ENCODE assay signal across 22 cellular contexts in the genomic region with DNA sequence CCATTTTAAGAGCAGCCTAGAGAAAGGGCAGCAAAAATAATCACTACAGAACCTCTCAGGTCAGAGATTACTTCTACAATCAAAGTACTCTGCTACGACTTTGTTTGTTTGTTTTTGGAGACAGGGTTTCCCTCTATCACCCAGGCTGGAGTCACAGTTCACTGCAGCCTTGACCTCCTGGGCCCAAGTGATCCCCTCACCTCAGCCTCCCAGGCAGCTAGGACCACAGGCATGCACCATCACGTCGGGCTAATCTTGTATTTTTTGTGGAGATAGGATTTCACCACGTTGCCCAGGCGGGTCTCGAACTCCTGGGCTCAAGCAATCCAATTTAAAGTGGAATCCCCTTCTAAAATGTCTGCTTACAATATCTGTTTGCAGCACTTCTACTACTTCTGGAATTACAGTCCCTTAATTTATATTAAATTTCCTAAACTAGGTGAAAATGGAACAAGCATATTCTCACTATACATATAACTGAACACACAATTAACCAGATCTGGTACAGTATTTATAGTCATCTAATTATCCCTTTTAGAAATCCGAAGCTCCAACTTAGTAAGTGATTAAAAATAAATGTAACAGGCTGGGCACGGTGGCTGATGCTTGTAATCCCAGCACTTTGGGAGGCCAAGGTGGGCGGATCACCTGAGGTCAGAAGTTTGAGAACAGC. TPM values are rescaled to one million over a fixed set of nuclear protein-coding genes. Genes with fewer than 3 reads are reported as not detected.
DNase-seq lines count a peak whose midpoint lies in the region; ATAC-seq, FAIRE-seq and TF ChIP-seq lines count a peak whose summit lies in the region.
"Had no signal": no experiment of that assay in that cellular context is flagged by ENCODE, and none has a peak within 500 bp of the region (broad histone marks: within the 10 kb centered on the region; RNA-seq: fewer than 3 reads in every experiment).

No MANE protein-coding gene starts in this region.

- H3K36me3 ChIP-seq in left ventricle myocardium inferior (no peaks in the 10 kb centered on the region), astrocyte (ENCODE audit: insufficient read depth, low read length) (peaks cover 8% of the 10 kb centered on the region), mesenchymal stem cell (ENCODE audit: control insufficient read depth in 1 of 2, insufficient read depth in 2 of 2, low read depth in 1 of 2, low read length in 2 of 2) (peaks cover 0 to 27% of the 10 kb centered on the region in 2 experiments), upper lobe of right lung (no peaks in the 10 kb centered on the region)
- H3K36me3 ChIP-seq: lower lobe of right lung, ovary, upper lobe of left lung had no signal

- no peak for DNase-seq in left ventricle myocardium inferior
- no peak for DNase-seq in Right ventricle myocardium inferior (ENCODE audit: missing footprints)
- DNase-seq in astrocyte (ENCODE audit: low read depth): no peak
- DNase-seq in mesenchymal stem cell: no peak
- no peak for DNase-seq in upper lobe of right lung
- DNase-seq in SIG-M5 treated with dmso at 0.1 percent for 504 hours (lab: John Stamatoyannopoulos, UW; ENCODE audit: unreplicated experiment): no peak
- DNase-seq in effector CD8-positive, alpha-beta T cell (lab: John Stamatoyannopoulos, UW): no peak
- DNase-seq in activated naive CD4-positive, alpha-beta T cell treated with anti-CD3 and anti-CD28 coated beads, Interleukin-2, amount 10 ng/mL, durations not matched to agents 7 days and 5 days: no peak
- DNase-seq: activated CD4-positive, CD25-positive, alpha-beta regulatory T cell; activated CD8-positive, alpha-beta T cell treated with anti-CD3 and anti-CD28 coated beads for 36 hours; activated naive CD4-positive, alpha-beta T cell treated with anti-CD3 and anti-CD28 coated beads, Interleukin-2, amount 50 U/mL, for 16 hours; activated T-cell treated with anti-CD3 and anti-CD28 coated beads, Interleukin-2, amount 50 U/mL, for 24 hours; dorsolateral prefrontal cortex; Kasumi-1; lower lobe of right lung; NCI-H1105 treated with DMSO at 0.1 percent for 48 hours; NCI-H526 treated with DMSO at 0.1 percent for 48 hours; ovary; SHP77 treated with DMSO at 0.1 percent for 48 hours; stimulated activated naive CD8-positive, alpha-beta T cell treated with anti-CD3 and anti-CD28 coated beads, Interleukin-15, amount 100 ng/mL, for 72 hours; upper lobe of left lung had no signal

- no peak overlapping the region for H2BK120ac ChIP-seq in mesenchymal stem cell (ENCODE audit: low read depth, low read length)

- no peak overlapping the region for H2BK15ac ChIP-seq in mesenchymal stem cell (ENCODE audit: low read depth, poor library complexity, severe bottlenecking)

- WGBS in mesenchymal stem cell: 66% methylated on average over 8 of the region's 9 CpGs

- peak overlapping the region; percentile 58 for H3K27ac Mint-ChIP-seq in astrocyte (ENCODE audit: unreplicated experiment)
- H3K27ac Mint-ChIP-seq in activated naive CD4-positive, alpha-beta T cell treated with anti-CD3 and anti-CD28 coated beads, Interleukin-2, amount 10 ng/mL, durations not matched to agents 7 days and 5 days: no peak overlapping the region
- H3K27ac Mint-ChIP-seq: activated CD8-positive, alpha-beta T cell treated with anti-CD3 and anti-CD28 coated beads for 36 hours; activated T-cell treated with anti-CD3 and anti-CD28 coated beads, Interleukin-2, amount 50 U/mL, for 24 hours; stimulated activated naive CD8-positive, alpha-beta T cell treated with anti-CD3 and anti-CD28 coated beads, Interleukin-15, amount 100 ng/mL, for 72 hours had no signal

- H2AFZ ChIP-seq in astrocyte (ENCODE audit: low read depth, low read length) (no peak overlapping the region), mesenchymal stem cell (ENCODE audit: low read depth, low read length) (no peak overlapping the region)

- H3K9ac ChIP-seq in astrocyte (ENCODE audit: low read length) (peak overlapping the region; percentile 50), mesenchymal stem cell (ENCODE audit: low read length) (peak overlapping the region; percentile 22)

- peaks cover 93% of the 10 kb centered on the region for H3K79me2 ChIP-seq in astrocyte (ENCODE audit: insufficient read depth, low read length)

- FAIRE-seq in astrocyte (lab: Jason Lieb, UNC): no peak

- H3K14ac ChIP-seq in mesenchymal stem cell (ENCODE audit: low read length in 2 of 2): no peak overlapping the region

- peak overlapping the region; percentile 61 for H3K27ac ChIP-seq in left ventricle myocardium inferior (replicated peaks)
- no peak overlapping the region for H3K27ac ChIP-seq in astrocyte (ENCODE audit: low read depth, low read length)
- no peak overlapping the region for H3K27ac ChIP-seq in mesenchymal stem cell (ENCODE audit: low read length, poor library complexity, severe bottlenecking)
- peak overlapping the region; percentile 39 for H3K27ac ChIP-seq in upper lobe of right lung
- H3K27ac ChIP-seq: lower lobe of right lung, ovary had no signal

- no peak overlapping the region for H3K18ac ChIP-seq in mesenchymal stem cell (ENCODE audit: low read depth in 1 of 2, low read length in 2 of 2)

- no peak overlapping the region for H2BK5ac ChIP-seq in mesenchymal stem cell (ENCODE audit: low read depth, low read length, poor library complexity, severe bottlenecking)

- H3K9me3 ChIP-seq in left ventricle myocardium inferior (replicated peaks) (no peaks in the 10 kb centered on the region), astrocyte (ENCODE audit: insufficient read depth, low read depth, low read length) (no peaks in the 10 kb centered on the region), mesenchymal stem cell (ENCODE audit: control insufficient read depth, low read length) (no peaks in the 10 kb centered on the region), upper lobe of right lung (no peaks in the 10 kb centered on the region)
- H3K9me3 ChIP-seq: lower lobe of right lung, ovary, upper lobe of left lung had no signal

- intact Hi-C loops in left ventricle myocardium inferior (cut with micrococcal nuclease) (no loop called here), Right ventricle myocardium inferior (cut with DNase I) (no loop called here), upper lobe of right lung (cut with DNase I) (no loop called here)

- TF ChIP-seq CTCF in left ventricle myocardium inferior (IDR thresholded peaks at IDR 0.05; ENCODE audit: borderline replicate concordance) (no peak), astrocyte (IDR thresholded peaks at IDR 0.05; ENCODE audit: insufficient read depth, low read depth, low read length) (no peak), upper lobe of right lung (IDR thresholded peaks at IDR 0.05) (no peak)

- no peaks in the 10 kb centered on the region for H3K36me3 Mint-ChIP-seq in astrocyte (ENCODE audit: low read depth, unreplicated experiment)
- H3K36me3 Mint-ChIP-seq in activated naive CD4-positive, alpha-beta T cell treated with anti-CD3 and anti-CD28 coated beads, Interleukin-2, amount 10 ng/mL, durations not matched to agents 7 days and 5 days: no peaks in the 10 kb centered on the region

- H3K4me1 ChIP-seq in left ventricle myocardium inferior: peaks cover 86% of the 10 kb centered on the region
- H3K4me1 ChIP-seq in astrocyte (ENCODE audit: insufficient read depth, low read length): peaks cover 9% of the 10 kb centered on the region
- H3K4me1 ChIP-seq in mesenchymal stem cell (ENCODE audit: control insufficient read depth, insufficient read depth, low read depth, low read length): peaks cover 4% of the 10 kb centered on the region
- peaks cover 11% of the 10 kb centered on the region for H3K4me1 ChIP-seq in upper lobe of right lung

- no peak overlapping the region for H4K91ac ChIP-seq in mesenchymal stem cell (ENCODE audit: low read length)

- no peak overlapping the region for H3K4me3 ChIP-seq in left ventricle myocardium inferior
- H3K4me3 ChIP-seq in astrocyte (ENCODE audit: insufficient read depth, low read depth, low read length): peak overlapping the region; percentile 21
- H3K4me3 ChIP-seq in mesenchymal stem cell (ENCODE audit: insufficient read depth in 1 of 2, low read depth in 1 of 2, low read length in 2 of 2): peak overlapping the region in 1 of 2 experiments; percentile 94
- no peak overlapping the region for H3K4me3 ChIP-seq in upper lobe of right lung
- H3K4me3 ChIP-seq: dorsolateral prefrontal cortex, lower lobe of right lung, ovary, upper lobe of left lung had no signal

- H3K4ac ChIP-seq in mesenchymal stem cell (ENCODE audit: low read depth in 1 of 2, low read length in 2 of 2): no peak overlapping the region

- H3K4me1 Mint-ChIP-seq in astrocyte (ENCODE audit: low read depth, unreplicated experiment): peaks cover 25% of the 10 kb centered on the region
- peaks cover 12% of the 10 kb centered on the region for H3K4me1 Mint-ChIP-seq in activated naive CD4-positive, alpha-beta T cell treated with anti-CD3 and anti-CD28 coated beads, Interleukin-2, amount 10 ng/mL, durations not matched to agents 7 days and 5 days

- H3K9me3 Mint-ChIP-seq in astrocyte (ENCODE audit: unreplicated experiment): no peaks in the 10 kb centered on the region
- no peaks in the 10 kb centered on the region for H3K9me3 Mint-ChIP-seq in activated naive CD4-positive, alpha-beta T cell treated with anti-CD3 and anti-CD28 coated beads, Interleukin-2, amount 10 ng/mL, durations not matched to agents 7 days and 5 days
- H3K9me3 Mint-ChIP-seq: activated CD8-positive, alpha-beta T cell treated with anti-CD3 and anti-CD28 coated beads for 36 hours; activated T-cell treated with anti-CD3 and anti-CD28 coated beads, Interleukin-2, amount 50 U/mL, for 24 hours; stimulated activated naive CD8-positive, alpha-beta T cell treated with anti-CD3 and anti-CD28 coated beads, Interleukin-15, amount 100 ng/mL, for 72 hours had no signal

- H3K27me3 Mint-ChIP-seq in astrocyte (ENCODE audit: low read depth, unreplicated experiment): no peaks in the 10 kb centered on the region
- peaks cover 56% of the 10 kb centered on the region for H3K27me3 Mint-ChIP-seq in activated naive CD4-positive, alpha-beta T cell treated with anti-CD3 and anti-CD28 coated beads, Interleukin-2, amount 10 ng/mL, durations not matched to agents 7 days and 5 days

- no peak overlapping the region for H4K8ac ChIP-seq in mesenchymal stem cell (ENCODE audit: low read length)

- no peak for ATAC-seq in Right ventricle myocardium inferior
- ATAC-seq in upper lobe of right lung: no peak
- ATAC-seq: activated CD8-positive, alpha-beta T cell treated with anti-CD3 and anti-CD28 coated beads for 36 hours; lower lobe of right lung; stimulated activated naive CD8-positive, alpha-beta T cell treated with anti-CD3 and anti-CD28 coated beads, Interleukin-15, amount 100 ng/mL, for 72 hours had no signal

- peaks cover 45% of the 10 kb centered on the region for H4K20me1 ChIP-seq in astrocyte (ENCODE audit: insufficient read depth, low read length)

- H3K23ac ChIP-seq in mesenchymal stem cell (ENCODE audit: low read length in 2 of 2): peak overlapping the region in 1 of 2 experiments; percentile 57

- H3K4me3 Mint-ChIP-seq in astrocyte (ENCODE audit: unreplicated experiment): peak overlapping the region; percentile 76
- H3K4me3 Mint-ChIP-seq in activated naive CD4-positive, alpha-beta T cell treated with anti-CD3 and anti-CD28 coated beads, Interleukin-2, amount 10 ng/mL, durations not matched to agents 7 days and 5 days: no peak overlapping the region
- H3K4me3 Mint-ChIP-seq: activated CD8-positive, alpha-beta T cell treated with anti-CD3 and anti-CD28 coated beads for 36 hours; activated T-cell treated with anti-CD3 and anti-CD28 coated beads, Interleukin-2, amount 50 U/mL, for 24 hours; CD14-positive monocyte; stimulated activated naive CD8-positive, alpha-beta T cell treated with anti-CD3 and anti-CD28 coated beads, Interleukin-15, amount 100 ng/mL, for 72 hours had no signal

- no peak overlapping the region for H2AK5ac ChIP-seq in mesenchymal stem cell (ENCODE audit: low read length, severe bottlenecking)

- peak overlapping the region in 1 of 2 experiments; percentile 29 for H2BK12ac ChIP-seq in mesenchymal stem cell (ENCODE audit: low read length in 2 of 2)

- H3K4me2 ChIP-seq in astrocyte (ENCODE audit: low read length): peak overlapping the region; percentile 74
- H3K4me2 ChIP-seq in mesenchymal stem cell (ENCODE audit: low read length, poor library complexity, severe bottlenecking): peak overlapping the region; percentile 7

- peaks cover 7% of the 10 kb centered on the region for H3K79me1 ChIP-seq in mesenchymal stem cell (replicated peaks; ENCODE audit: low read length, poor library complexity, severe bottlenecking)

- H3K27me3 ChIP-seq in left ventricle myocardium inferior (ENCODE audit: low read depth) (no peaks in the 10 kb centered on the region), astrocyte (ENCODE audit: insufficient read depth, low read length) (no peaks in the 10 kb centered on the region), mesenchymal stem cell (ENCODE audit: control insufficient read depth in 1 of 2, insufficient read depth in 1 of 2, low read length in 2 of 2) (no peaks in the 10 kb centered on the region), upper lobe of right lung (peaks cover 12% of the 10 kb centered on the region)
- H3K27me3 ChIP-seq: ovary had no signal

- CTCF ChIA-PET in activated naive CD4-positive, alpha-beta T cell treated with anti-CD3 and anti-CD28 coated beads, Interleukin-2, amount 10 ng/mL, durations not matched to agents 7 days and 5 days (lab: Charles Lee): no interaction called here

RNA-seq across cellular contexts. Expression of gene UACA, which starts 4.4 kb away (rescaled TPM):
- total RNA-seq in left ventricle myocardium inferior (33.7 TPM), Right ventricle myocardium inferior (25.8 TPM), astrocyte (168 and 200 TPM in 2 replicates), upper lobe of right lung (39.9 TPM)
- 56.0 TPM for polyA plus RNA-seq in mesenchymal stem cell (2013, experiment 1 of 2)
- polyA plus RNA-seq in mesenchymal stem cell (2013, experiment 2 of 2): 52.3 TPM

Comparison
In these comparisons a context has a peak if more than half of its experiments do, and no peak if none do; other contexts are left out.
1. H3K27ac ChIP-seq: peak in left ventricle myocardium inferior (single experiment) and upper lobe of right lung (single experiment); none in astrocyte (single experiment) and mesenchymal stem cell (single experiment).